ENCODE assay signal across 33 cellular contexts in genomic region chr2:154825358-154825757, GRCh38.
"Had no signal": no experiment of that assay in that cellular context is flagged by ENCODE, and none has a peak within 500 bp of the region (broad histone marks: within the 10 kb centered on the region; RNA-seq: fewer than 3 reads in every experiment).

No MANE protein-coding gene starts in this region.

- FAIRE-seq: astrocyte, bronchial epithelial cell had no signal

- ATAC-seq: activated naive CD4-positive, alpha-beta T cell treated with anti-CD3 and anti-CD28 coated beads, Interleukin-2, amount 50 U/mL, for 72 hours; activated naive CD8-positive, alpha-beta T cell treated with anti-CD3 and anti-CD28 coated beads, Interleukin-2, amount 50 U/mL, for 24 hours; activated T-cell treated with anti-CD3 and anti-CD28 coated beads, Interleukin-2, amount 50 U/mL, for 4 hours; activated T-cell treated with anti-CD3 and anti-CD28 coated beads, Interleukin-2, amount 50 U/mL, for 72 hours; activated T-helper 17 cell treated with anti-CD3 and anti-CD28 coated beads, Interleukin-2, amount 50 U/mL, for 72 hours; body of pancreas had no signal

- H3K36me3 ChIP-seq: adrenal gland, ascending aorta, brain microvascular endothelial cell, breast epithelium, cardiac muscle cell had no signal

- H3K27me3 ChIP-seq: adrenal gland, ascending aorta, body of pancreas, brain microvascular endothelial cell, breast epithelium, cardiac muscle cell had no signal

- DNase-seq: activated effector memory CD4-positive, alpha-beta T cell treated with anti-CD3 and anti-CD28 coated beads, Interleukin-2, amount 50 U/mL, for 16 hours; activated effector memory CD4-positive, alpha-beta T cell treated with Interleukin-2 at 50 U/mL for 16 hours; activated gamma-delta T cell; activated gamma-delta T cell treated with Interleukin-2 at 50 U/mL for 16 hours; activated naive CD4-positive, alpha-beta T cell; activated naive CD4-positive, alpha-beta T cell treated with anti-CD3 and anti-CD28 coated beads for 36 hours; activated naive CD4-positive, alpha-beta T cell treated with anti-CD3 and anti-CD28 coated beads, Interleukin-2, amount 10 ng/mL, durations not matched to agents 7 days and 5 days; activated naive CD4-positive, alpha-beta T cell treated with anti-CD3 and anti-CD28 coated beads, Interleukin-2, amount 50 U/mL, for 16 hours; activated naive CD4-positive, alpha-beta T cell treated with Interleukin-2 at 50 U/mL for 16 hours; activated naive CD8-positive, alpha-beta T cell treated with anti-CD3 and anti-CD28 coated beads for 36 hours; activated naive CD8-positive, alpha-beta T cell treated with anti-CD3 and anti-CD28 coated beads, Interleukin-2, amount 10 ng/mL, durations not matched to agents 7 days and 5 days; activated naive CD8-positive, alpha-beta T cell treated with anti-CD3 and anti-CD28 coated beads, Interleukin-2, amount 50 U/mL, for 24 hours; activated T-cell treated with anti-CD3 and anti-CD28 coated beads, Interleukin-2, amount 50 U/mL, for 24 hours; activated T-cell treated with anti-CD3 and anti-CD28 coated beads, Interleukin-2, amount 50 U/mL, for 4 hours; activated T-cell treated with anti-CD3 and anti-CD28 coated beads, Interleukin-2, amount 50 U/mL, for 48 hours; activated T-cell treated with anti-CD3 and anti-CD28 coated beads, Interleukin-2, amount 50 U/mL, for 72 hours; adrenal gland; amniotic stem cell; amygdala; anterior cingulate cortex; aorta; body of pancreas; brain microvascular endothelial cell; caudate nucleus; central memory CD4-positive, alpha-beta T cell; cerebellar nuclear complex had no signal

- H3K9me3 ChIP-seq: adrenal gland, ascending aorta, body of pancreas, breast epithelium had no signal

- H3K4me3 ChIP-seq: adrenal gland, ascending aorta, body of pancreas, breast epithelium, cardiac muscle cell had no signal

- H3K27ac ChIP-seq: adrenal gland, ascending aorta, body of pancreas, brain microvascular endothelial cell, breast epithelium, cardiac muscle cell had no signal

- H3K4me1 ChIP-seq: adrenal gland, ascending aorta, body of pancreas, breast epithelium had no signal
